26 cellular contexts compared by ENCODE assay signal in the genomic region with DNA sequence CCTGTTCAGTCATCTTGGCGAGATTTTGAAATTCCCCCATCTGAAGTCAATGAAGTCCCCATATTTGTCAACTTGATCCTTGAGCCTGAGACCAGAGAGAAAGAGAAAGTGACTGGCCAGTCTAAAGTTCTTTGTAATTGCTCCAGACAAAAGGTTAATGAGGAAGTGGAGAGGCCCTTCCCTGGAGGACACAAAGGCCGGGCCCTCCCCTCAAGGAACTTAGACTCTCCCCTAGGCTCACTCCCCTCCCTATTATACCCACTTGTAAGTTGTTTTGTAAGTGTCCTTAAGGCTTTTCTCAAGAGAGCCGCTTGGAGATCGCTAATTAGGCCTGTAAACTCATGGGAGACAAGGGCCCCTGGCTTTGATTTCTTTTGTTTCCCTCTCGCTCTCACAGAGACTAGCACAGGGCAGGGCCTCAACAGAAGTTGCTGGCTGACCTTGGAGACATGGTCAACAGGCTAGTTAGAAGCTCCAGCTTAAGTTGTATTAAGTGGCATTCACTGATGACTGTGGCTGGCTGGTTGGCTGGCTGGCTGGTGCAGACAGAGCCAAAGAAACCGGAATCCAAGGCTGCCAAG. TPM values are rescaled to one million over a fixed set of nuclear protein-coding genes. Genes with fewer than 3 reads are reported as not detected.
"Had no signal": no experiment of that assay in that cellular context is flagged by ENCODE, and none has a peak within 500 bp of the region (broad histone marks: within the 10 kb centered on the region; RNA-seq: fewer than 3 reads in every experiment).

No MANE protein-coding gene starts in this region.

- H3K27ac ChIP-seq: ascending aorta, breast epithelium, gastrocnemius medialis, heart left ventricle had no signal

- H3K36me3 Mint-ChIP-seq: activated naive CD4-positive, alpha-beta T cell treated with anti-CD3 and anti-CD28 coated beads, Interleukin-2, amount 10 ng/mL, durations not matched to agents 7 days and 5 days; immature natural killer cell; natural killer cell treated with Interleukin-12 subunit alpha and Interleukin-12 subunit beta and Interleukin-15 and Interleukin-18, amount 100 ng/mL, for 72 hours had no signal

- H3K9me3 ChIP-seq: ascending aorta, breast epithelium, gastrocnemius medialis had no signal

- H3K27me3 ChIP-seq: ascending aorta, gastrocnemius medialis had no signal

- DNase-seq: activated CD4-positive, alpha-beta T cell treated with anti-CD3 and anti-CD28 coated beads, Interleukin-2, amount 50 U/mL, for 1 hour; activated CD8-positive, alpha-beta memory T cell treated with anti-CD3 and anti-CD28 coated beads, Interleukin-2, amount 50 U/mL, for 4 hours; activated effector memory CD4-positive, alpha-beta T cell treated with Interleukin-2 at 50 U/mL for 16 hours; activated naive CD4-positive, alpha-beta T cell treated with anti-CD3 and anti-CD28 coated beads, Interleukin-2, amount 10 ng/mL, durations not matched to agents 7 days and 5 days; activated T-cell treated with anti-CD3 and anti-CD28 coated beads, Interleukin-2, amount 50 U/mL, for 4 hours; cortex of kidney; effector CD4-positive, alpha-beta T cell; gastrocnemius medialis; heart left ventricle; immature natural killer cell; kidney glomerular epithelial cell; mesenchymal stem cell; occipital lobe; posterior cingulate gyrus; retina; stimulated activated CD4-positive, alpha-beta T cell treated with anti-CD3 and anti-CD28 coated beads, Interleukin-12 subunit alpha, Interleukin-12 subunit beta, amount 100 ng/mL, for 4 hours; stimulated activated CD4-positive, alpha-beta T cell treated with anti-CD3 and anti-CD28 coated beads, Interleukin-1b, Interleukin-23, amount 100 ng/mL, for 48 hours; stimulated activated CD8-positive, alpha-beta memory T cell treated with anti-CD3 and anti-CD28 coated beads, Interleukin-4, amount 100 ng/mL, for 48 hours; stimulated activated naive CD4-positive, alpha-beta T cell; T-helper 1 cell; T-helper 9 cell had no signal

- H3K27me3 Mint-ChIP-seq: activated naive CD4-positive, alpha-beta T cell treated with anti-CD3 and anti-CD28 coated beads, Interleukin-2, amount 10 ng/mL, durations not matched to agents 7 days and 5 days had no signal

- H3K9me3 Mint-ChIP-seq: activated naive CD4-positive, alpha-beta T cell treated with anti-CD3 and anti-CD28 coated beads, Interleukin-2, amount 10 ng/mL, durations not matched to agents 7 days and 5 days; activated T-cell treated with anti-CD3 and anti-CD28 coated beads, Interleukin-2, amount 50 U/mL, for 4 hours; immature natural killer cell; natural killer cell treated with Interleukin-12 subunit alpha and Interleukin-12 subunit beta and Interleukin-15 and Interleukin-18, amount 100 ng/mL, for 72 hours had no signal

- H3K36me3 ChIP-seq: ascending aorta, breast epithelium, gastrocnemius medialis, heart left ventricle had no signal

- H3K4me1 Mint-ChIP-seq: activated naive CD4-positive, alpha-beta T cell treated with anti-CD3 and anti-CD28 coated beads, Interleukin-2, amount 10 ng/mL, durations not matched to agents 7 days and 5 days; immature natural killer cell had no signal

- H3K4me3 ChIP-seq: ascending aorta, breast epithelium, gastrocnemius medialis, heart left ventricle had no signal

- ATAC-seq: activated T-cell treated with anti-CD3 and anti-CD28 coated beads, Interleukin-2, amount 50 U/mL, for 4 hours; esophagus mucosa; gastrocnemius medialis; heart left ventricle; natural killer cell treated with Interleukin-12 subunit alpha and Interleukin-12 subunit beta and Interleukin-15 and Interleukin-18, amount 100 ng/mL, for 72 hours had no signal

- H3K27ac Mint-ChIP-seq: activated naive CD4-positive, alpha-beta T cell treated with anti-CD3 and anti-CD28 coated beads, Interleukin-2, amount 10 ng/mL, durations not matched to agents 7 days and 5 days; immature natural killer cell; natural killer cell treated with Interleukin-12 subunit alpha and Interleukin-12 subunit beta and Interleukin-15 and Interleukin-18, amount 100 ng/mL, for 72 hours had no signal

- FAIRE-seq: urothelium cell line had no signal

- H3K4me3 Mint-ChIP-seq: activated naive CD4-positive, alpha-beta T cell treated with anti-CD3 and anti-CD28 coated beads, Interleukin-2, amount 10 ng/mL, durations not matched to agents 7 days and 5 days; activated T-cell treated with anti-CD3 and anti-CD28 coated beads, Interleukin-2, amount 50 U/mL, for 4 hours; immature natural killer cell; natural killer cell treated with Interleukin-12 subunit alpha and Interleukin-12 subunit beta and Interleukin-15 and Interleukin-18, amount 100 ng/mL, for 72 hours had no signal

- H3K4me1 ChIP-seq: ascending aorta, breast epithelium, gastrocnemius medialis, heart left ventricle had no signal

RNA-seq across cellular contexts. Expression of a gene that starts 20.3 kb away (rescaled TPM):
- total RNA-seq: natural killer cell treated with Interleukin-12 subunit alpha and Interleukin-12 subunit beta and Interleukin-15 and Interleukin-18, amount 100 ng/mL, for 72 hours had no signal
- polyA plus RNA-seq: immature natural killer cell had no signal
